10 cellular contexts compared by ENCODE assay signal in the genomic region with DNA sequence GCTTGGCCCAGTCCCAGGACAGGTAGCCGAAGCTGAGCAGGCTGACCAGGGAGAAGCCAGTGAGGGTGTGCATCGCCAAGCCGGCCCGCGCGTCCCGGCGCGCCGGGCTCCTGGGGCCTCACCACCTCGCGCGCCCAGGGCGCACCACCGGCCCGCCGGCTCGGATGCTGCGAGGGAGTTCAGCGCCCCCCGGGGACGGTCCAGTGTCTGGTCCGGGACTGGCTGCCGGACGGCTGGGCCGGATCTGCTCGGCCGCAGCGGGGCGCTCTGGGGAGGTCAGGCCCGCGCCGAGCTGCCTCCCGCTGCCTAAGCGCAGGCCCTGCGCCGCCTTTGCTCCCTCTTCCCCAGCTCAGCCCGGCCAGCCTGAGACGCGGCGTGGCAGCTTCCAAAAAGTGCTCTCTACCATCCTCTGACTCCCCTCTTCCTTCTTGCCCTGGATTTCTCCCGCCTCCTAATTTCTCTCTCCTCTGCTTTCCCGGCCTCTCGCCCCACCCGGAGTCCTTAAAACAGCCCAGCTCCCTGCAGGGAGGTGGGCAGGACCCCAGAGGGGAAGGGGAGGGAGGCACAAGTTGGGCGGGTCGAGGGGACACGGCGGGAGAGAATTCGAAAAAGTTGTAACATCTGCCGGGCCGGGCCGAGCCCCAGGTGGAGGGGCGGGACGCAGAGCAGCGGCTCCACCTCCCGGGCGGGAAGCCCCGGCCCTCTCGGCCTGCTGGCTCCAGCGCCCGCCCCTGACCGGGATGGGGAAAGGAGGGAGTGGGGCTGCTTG. TPM values are rescaled to one million over a fixed set of nuclear protein-coding genes. Genes with fewer than 3 reads are reported as not detected.
A peak's percentile ranks its signal among the peaks of the same experiment; 100 is the strongest.
DNase-seq lines count a peak whose midpoint lies in the region; ATAC-seq and TF ChIP-seq lines count a peak whose summit lies in the region.
"Had no signal": no experiment of that assay in that cellular context is flagged by ENCODE, and none has a peak within 500 bp of the region (broad histone marks: within the 10 kb centered on the region; RNA-seq: fewer than 3 reads in every experiment).

A gene (minus strand): TSS at position 605 of the 769 bp plus-strand sequence. CDS start 532 bp downstream, at position 73.

- no peak for TF ChIP-seq POLR2A in gastrocnemius medialis (IDR thresholded peaks at IDR 0.05)

- intact Hi-C loops in gastrocnemius medialis (cut with DNase I; ENCODE audit: low total_unique reads): no loop called here

- peak; percentile 41 for DNase-seq in GM13976 (ENCODE audit: low spot score)
- DNase-seq in astrocyte of the spinal cord (ENCODE audit: low read depth, low spot score): peak; percentile 50
- peak; percentile 38 for DNase-seq in iPS DF 19.7 (ENCODE audit: low read depth, low spot score)
- no peak for DNase-seq in gastrocnemius medialis
- DNase-seq in activated naive CD4-positive, alpha-beta T cell treated with anti-CD3 and anti-CD28 coated beads, Interleukin-2, amount 50 U/mL, for 72 hours (ENCODE audit: low spot score in 2 of 2): no peak
- no peak for DNase-seq in NCI-H345 (lab: John Stamatoyannopoulos, UW)
- DNase-seq: activated effector memory CD4-positive, alpha-beta T cell treated with anti-CD3 and anti-CD28 coated beads, Interleukin-2, amount 50 U/mL, for 16 hours; NCI-H748 treated with DMSO at 0.1 percent for 48 hours had no signal

- no peaks in the 10 kb centered on the region for H3K9me3 ChIP-seq in gastrocnemius medialis

- H3K36me3 ChIP-seq in gastrocnemius medialis: no peaks in the 10 kb centered on the region

- H3K36me3 Mint-ChIP-seq in activated naive CD4-positive, alpha-beta T cell treated with anti-CD3 and anti-CD28 coated beads, Interleukin-2, amount 50 U/mL, for 72 hours: no peaks in the 10 kb centered on the region

- peaks cover 0 to 5% of the 10 kb centered on the region in 2 donors for H3K4me1 ChIP-seq in gastrocnemius medialis

- H3K27me3 ChIP-seq in gastrocnemius medialis: no peaks in the 10 kb centered on the region

- no peaks in the 10 kb centered on the region for H3K9me3 Mint-ChIP-seq in activated naive CD4-positive, alpha-beta T cell treated with anti-CD3 and anti-CD28 coated beads, Interleukin-2, amount 50 U/mL, for 72 hours

- peak; percentile 24 to 55 for ATAC-seq in gastrocnemius medialis
- ATAC-seq in activated naive CD4-positive, alpha-beta T cell treated with anti-CD3 and anti-CD28 coated beads, Interleukin-2, amount 50 U/mL, for 72 hours: no peak
- ATAC-seq in HG02885 (IDR thresholded peaks at IDR 0.05; ENCODE audit: poor library complexity, unreplicated experiment): no peak
- no peak for ATAC-seq in HG02840 (IDR thresholded peaks at IDR 0.05; ENCODE audit: low FRiP score, unreplicated experiment)

- H3K4me3 ChIP-seq in astrocyte of the spinal cord (ENCODE audit: low read depth, low read length) (peak within 1 kb of the TSS; percentile 39), gastrocnemius medialis (peak within 1 kb of the TSS; percentile 35 to 53 (median 48))

- H3K27ac Mint-ChIP-seq in activated naive CD4-positive, alpha-beta T cell treated with anti-CD3 and anti-CD28 coated beads, Interleukin-2, amount 50 U/mL, for 72 hours: no peak within 1 kb of the TSS

- H3K27ac ChIP-seq in gastrocnemius medialis: no peak within 1 kb of the TSS

- TF ChIP-seq CTCF in GM13976 (IDR thresholded peaks at IDR 0.05; ENCODE audit: borderline replicate concordance, control extremely low read depth, extremely low read depth, insufficient read depth, missing control alignments): no peak
- TF ChIP-seq CTCF in astrocyte of the spinal cord (IDR thresholded peaks at IDR 0.05; ENCODE audit: low read depth, low read length): peak; percentile 11
- no peak for TF ChIP-seq CTCF in gastrocnemius medialis (IDR thresholded peaks at IDR 0.05 in 4 of 5, conservative IDR thresholded peaks at IDR 0.05 in 1 of 5)

- in situ Hi-C loops in GM13976 (cut with MboI; ENCODE audit: low sequenced_read_pairs, unreplicated experiment) (no loop called here), astrocyte of the spinal cord (cut with HindIII; ENCODE audit: low sequenced_read_pairs) (no loop called here), gastrocnemius medialis (cut with MboI; ENCODE audit: low sequenced_read_pairs in 4 of 4) (no loop called here)

RNA-seq across cellular contexts. Expression of the gene that starts here (rescaled TPM):
- total RNA-seq in gastrocnemius medialis: not detected
- total RNA-seq in activated naive CD4-positive, alpha-beta T cell treated with anti-CD3 and anti-CD28 coated beads, Interleukin-2, amount 50 U/mL, for 72 hours: not detected

Comparison
In these comparisons a context has a peak if more than half of its experiments do, and no peak if none do; other contexts are left out.
1. Peak in ATAC-seq and H3K4me3 ChIP-seq in gastrocnemius medialis; RNA of the gene not detected or under 1 TPM.
2. DNase-seq: peak in GM13976 (single experiment), astrocyte of the spinal cord (single experiment) and iPS DF 19.7 (single experiment); none in gastrocnemius medialis (0 of 2), activated naive CD4-positive, alpha-beta T cell treated with anti-CD3 and anti-CD28 coated beads, Interleukin-2, amount 50 U/mL, for 72 hours (0 of 2) and NCI-H345 (single experiment).